Comparison of ENCODE assay signal across 17 cellular contexts in the genomic region with DNA sequence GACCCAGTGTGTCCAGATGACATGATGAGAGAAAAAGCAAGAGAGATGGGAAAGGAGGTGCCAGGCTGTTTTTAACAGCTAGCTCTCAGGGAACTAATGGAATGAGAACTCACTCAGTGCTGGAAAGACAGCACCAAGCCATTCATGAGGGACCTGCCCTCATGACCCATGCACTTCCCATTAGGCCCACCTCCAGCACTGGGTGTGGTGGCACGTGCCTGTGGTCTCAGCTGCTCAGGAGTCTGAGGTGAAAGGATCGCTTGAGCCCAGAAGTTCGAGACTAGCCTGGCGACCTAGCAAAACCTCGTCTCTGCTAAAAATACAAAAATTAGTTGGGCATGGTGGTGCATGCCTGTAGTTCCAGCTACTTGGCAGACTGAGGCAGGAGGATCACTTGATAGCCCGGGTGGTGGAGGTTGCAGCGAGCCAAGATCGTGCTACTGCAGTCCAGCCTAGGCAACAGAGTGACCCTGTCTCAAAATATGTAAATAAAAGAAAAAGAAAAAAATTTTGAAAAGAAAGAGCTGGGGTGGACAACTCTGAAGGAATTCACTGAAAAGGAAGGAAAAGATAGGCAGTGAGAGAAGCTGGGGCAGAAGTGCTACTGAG. TPM values are rescaled to one million over a fixed set of nuclear protein-coding genes. Genes with fewer than 3 reads are reported as not detected.
DNase-seq lines count a peak whose midpoint lies in the region; ATAC-seq and TF ChIP-seq lines count a peak whose summit lies in the region.
"Had no signal": no experiment of that assay in that cellular context is flagged by ENCODE, and none has a peak within 500 bp of the region (broad histone marks: within the 10 kb centered on the region; RNA-seq: fewer than 3 reads in every experiment).

No MANE protein-coding gene starts in this region.

- H4K20me1 ChIP-seq in H9 (ENCODE audit: control insufficient read depth, insufficient read depth, insufficient read length): no peaks in the 10 kb centered on the region

- H3K56ac ChIP-seq in H9 (ENCODE audit: insufficient read length, low read depth, low read length): no peak overlapping the region

- H3K4me3 Mint-ChIP-seq in H9: no peak overlapping the region
- H3K4me3 Mint-ChIP-seq in WTC11: no peak overlapping the region
- H3K4me3 Mint-ChIP-seq: B cell, neural crest cell, T-cell had no signal

- ATAC-seq in WTC11: peak; percentile 27; the same call in 1 of the 2 replicates
- ATAC-seq in heart left ventricle: peak in 3 of 4 donors; percentile 28 to 40 (median 32)
- no peak for ATAC-seq in GM21576 (IDR thresholded peaks at IDR 0.05; ENCODE audit: unreplicated experiment)
- ATAC-seq: T-cell had no signal

- no CpG with 5 or more reads among the region's 8 CpGs for WGBS in H9 (ENCODE audit: extremely low coverage, insufficient read length, low lambda C conversion rate)
- 30 to 35% (median 34%) methylated on average over 8 of the region's 8 CpGs for WGBS in heart left ventricle, 4 donors
- WGBS in ovary, 3 donors: 9 to 12% (median 10%) methylated on average over 8 of the region's 8 CpGs

- CTCF ChIA-PET in WTC11 (lab: Charles Lee): no interaction called here

- H3K27ac Mint-ChIP-seq in H9 (peak overlapping the region; percentile 21 to 54 (median 37); a peak in 4 of 7 replicates), WTC11 (peak overlapping the region; percentile 93)
- H3K27ac Mint-ChIP-seq: B cell had no signal

- H3K4me3 ChIP-seq in heart left ventricle: no peak overlapping the region
- no peak overlapping the region for H3K4me3 ChIP-seq in ovary
- H3K4me3 ChIP-seq: cardiac muscle cell had no signal

- H4K5ac ChIP-seq in H9 (ENCODE audit: insufficient read length, low read depth, low read length): no peak overlapping the region

- H3K9me3 Mint-ChIP-seq in H9 (no peaks in the 10 kb centered on the region), WTC11 (no peaks in the 10 kb centered on the region)
- H3K9me3 Mint-ChIP-seq: neural crest cell, T-cell had no signal

- intact Hi-C loops in heart left ventricle (cut with DNase I) (no loop called here), posterior vena cava (cut with DNase I) (no loop called here), ovary (cut with DNase I) (no loop called here)

- no peak overlapping the region for H2BK15ac ChIP-seq in H9 (ENCODE audit: low read depth, low read length)

- H3K36me3 ChIP-seq in heart left ventricle: no peaks in the 10 kb centered on the region
- H3K36me3 ChIP-seq in ovary: no peaks in the 10 kb centered on the region
- H3K36me3 ChIP-seq: cardiac muscle cell had no signal

- no peaks in the 10 kb centered on the region for H3K23me2 ChIP-seq in H9 (ENCODE audit: insufficient read length, low read depth, low read length, poor library complexity, severe bottlenecking)

- DNase-seq in H9: no peak
- no peak for DNase-seq in WTC11 (ENCODE audit: low spot score)
- no peak for DNase-seq in heart left ventricle
- DNase-seq in posterior vena cava (ENCODE audit: low spot score): peak; percentile 80
- DNase-seq in ovary: no peak
- DNase-seq in GM19240 (ENCODE audit: insufficient read length, low spot score): no peak
- DNase-seq in Ammon's horn (ENCODE audit: low spot score): no peak
- DNase-seq: amygdala, midbrain, NCI-H1048, NCI-H1930, NCI-H226, T-cell had no signal

- no peaks in the 10 kb centered on the region; the same call in 1 of the 2 replicates for H3K4me1 ChIP-seq in H9 (ENCODE audit: insufficient read depth, low read length)
- H3K4me1 ChIP-seq in heart left ventricle: peaks cover 12 to 79% (median 64%) of the 10 kb centered on the region in 12 donors
- peaks cover 32% of the 10 kb centered on the region for H3K4me1 ChIP-seq in ovary (ENCODE audit: insufficient read depth)

- H3K79me2 ChIP-seq in H9 (ENCODE audit: insufficient read depth, low read length): peaks cover 20% of the 10 kb centered on the region; the same call in 1 of the 2 replicates

- H2BK12ac ChIP-seq in H9 (ENCODE audit: insufficient read length, low read depth, low read length): no peak overlapping the region

- H3K9me3 ChIP-seq in H9 (ENCODE audit: control insufficient read depth, low read depth, low read length): no peaks in the 10 kb centered on the region
- no peaks in the 10 kb centered on the region for H3K9me3 ChIP-seq in heart left ventricle
- no peaks in the 10 kb centered on the region for H3K9me3 ChIP-seq in ovary

- H3K14ac ChIP-seq in H9 (ENCODE audit: insufficient read depth, low read length): no peak overlapping the region

- H3T11ph ChIP-seq in H9 (ENCODE audit: low read length): no peak overlapping the region

- peaks cover 37 to 40% of the 10 kb centered on the region in 2 experiments for H3K4me1 Mint-ChIP-seq in H9
- peaks cover 55% of the 10 kb centered on the region for H3K4me1 Mint-ChIP-seq in WTC11

- no peak overlapping the region for H4K8ac ChIP-seq in H9 (replicated peaks; ENCODE audit: insufficient read length, low read depth, low read length)

- no peak overlapping the region for H3K18ac ChIP-seq in H9 (ENCODE audit: insufficient read length, low read depth, low read length)

- TF ChIP-seq POLR2A in heart left ventricle (IDR thresholded peaks at IDR 0.05) (no peak), ovary (IDR thresholded peaks at IDR 0.05) (no peak)

- H3K9ac ChIP-seq in H9 (ENCODE audit: extremely low read depth, insufficient read length, low read length): no peak overlapping the region

- H2AK5ac ChIP-seq in H9 (ENCODE audit: insufficient read length, low read length): no peak overlapping the region

- TF ChIP-seq CTCF in H9 (conservative IDR thresholded peaks at IDR 0.05) (no peak), WTC11 (IDR thresholded peaks at IDR 0.05) (no peak), heart left ventricle (IDR thresholded peaks at IDR 0.05) (no peak), ovary (IDR thresholded peaks at IDR 0.05) (no peak)

- H3K27ac ChIP-seq in H9 (ENCODE audit: insufficient read length, low read depth, low read length): no peak overlapping the region
- no peak overlapping the region for H3K27ac ChIP-seq in heart left ventricle
- H3K27ac ChIP-seq in ovary: no peak overlapping the region
- H3K27ac ChIP-seq: cardiac muscle cell had no signal

- no peak overlapping the region for H3K4ac ChIP-seq in H9 (ENCODE audit: low read depth, low read length)

- no peak overlapping the region for H2BK120ac ChIP-seq in H9 (ENCODE audit: low read depth, low read length, poor library complexity, severe bottlenecking)

- no peaks in the 10 kb centered on the region for H3K27me3 ChIP-seq in H9 (ENCODE audit: insufficient read depth, low read length)
- no peaks in the 10 kb centered on the region for H3K27me3 ChIP-seq in heart left ventricle
- no peaks in the 10 kb centered on the region for H3K27me3 ChIP-seq in ovary
- H3K27me3 ChIP-seq: cardiac muscle cell had no signal

- no peak overlapping the region for H3K23ac ChIP-seq in H9 (ENCODE audit: insufficient read length, low read depth, low read length)

- peaks cover 9% of the 10 kb centered on the region for H3K79me1 ChIP-seq in H9 (ENCODE audit: insufficient read depth, low read depth, low read length, poor library complexity, severe bottlenecking)

- no peak overlapping the region for H2BK20ac ChIP-seq in H9 (ENCODE audit: low read depth, low read length, poor library complexity, severe bottlenecking)

- POLR2A ChIA-PET in WTC11 (lab: Charles Lee): interaction anchor here (1.0 kb wide), 1 partner anchor 51 kb away, joined by 4 read pairs; no protein-coding TSS in a partner anchor

- H3K4me2 ChIP-seq in H9 (ENCODE audit: insufficient read depth, insufficient read length, low read length): no peak overlapping the region

- H4K91ac ChIP-seq in H9 (ENCODE audit: insufficient read length, low read depth, low read length): no peak overlapping the region

- H3K27me3 Mint-ChIP-seq in H9 (ENCODE audit: low read depth) (no peaks in the 10 kb centered on the region), WTC11 (ENCODE audit: low read depth) (no peaks in the 10 kb centered on the region)
- H3K27me3 Mint-ChIP-seq: B cell, T-cell had no signal

- no peak overlapping the region for H2BK5ac ChIP-seq in H9 (ENCODE audit: insufficient read length, low read length)

- H2AFZ ChIP-seq in H9 (ENCODE audit: low read length): no peak overlapping the region

- H3K36me3 Mint-ChIP-seq in H9 (ENCODE audit: insufficient read depth in 1 of 3, low read depth in 3 of 3) (no peaks in the 10 kb centered on the region), WTC11 (no peaks in the 10 kb centered on the region)

- no peak for TF ChIP-seq EP300 in ovary (IDR thresholded peaks at IDR 0.05)

TF ChIP-seq in WTC11, 78 proteins besides CTCF, POLR2A, EP300 and RAD21 (continues in another document):
- TF ChIP-seq, protein P1, sequence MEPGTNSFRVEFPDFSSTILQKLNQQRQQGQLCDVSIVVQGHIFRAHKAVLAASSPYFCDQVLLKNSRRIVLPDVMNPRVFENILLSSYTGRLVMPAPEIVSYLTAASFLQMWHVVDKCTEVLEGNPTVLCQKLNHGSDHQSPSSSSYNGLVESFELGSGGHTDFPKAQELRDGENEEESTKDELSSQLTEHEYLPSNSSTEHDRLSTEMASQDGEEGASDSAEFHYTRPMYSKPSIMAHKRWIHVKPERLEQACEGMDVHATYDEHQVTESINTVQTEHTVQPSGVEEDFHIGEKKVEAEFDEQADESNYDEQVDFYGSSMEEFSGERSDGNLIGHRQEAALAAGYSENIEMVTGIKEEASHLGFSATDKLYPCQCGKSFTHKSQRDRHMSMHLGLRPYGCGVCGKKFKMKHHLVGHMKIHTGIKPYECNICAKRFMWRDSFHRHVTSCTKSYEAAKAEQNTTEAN (CRISPR knock-in tag; IDR thresholded peaks at IDR 0.05): no peak
- TF ChIP-seq CREM (CRISPR knock-in tag; IDR thresholded peaks at IDR 0.05) (no peak), ZNF671 (CRISPR knock-in tag; IDR thresholded peaks at IDR 0.05) (no peak)
- TF ChIP-seq, protein P2, sequence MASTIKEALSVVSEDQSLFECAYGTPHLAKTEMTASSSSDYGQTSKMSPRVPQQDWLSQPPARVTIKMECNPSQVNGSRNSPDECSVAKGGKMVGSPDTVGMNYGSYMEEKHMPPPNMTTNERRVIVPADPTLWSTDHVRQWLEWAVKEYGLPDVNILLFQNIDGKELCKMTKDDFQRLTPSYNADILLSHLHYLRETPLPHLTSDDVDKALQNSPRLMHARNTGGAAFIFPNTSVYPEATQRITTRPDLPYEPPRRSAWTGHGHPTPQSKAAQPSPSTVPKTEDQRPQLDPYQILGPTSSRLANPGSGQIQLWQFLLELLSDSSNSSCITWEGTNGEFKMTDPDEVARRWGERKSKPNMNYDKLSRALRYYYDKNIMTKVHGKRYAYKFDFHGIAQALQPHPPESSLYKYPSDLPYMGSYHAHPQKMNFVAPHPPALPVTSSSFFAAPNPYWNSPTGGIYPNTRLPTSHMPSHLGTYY (CRISPR knock-in tag; IDR thresholded peaks at IDR 0.05): no peak

RNA-seq across cellular contexts. Expression of a gene that starts 50.9 kb away (rescaled TPM):
- total RNA-seq in H9 (2021) (35.9 and 36.9 TPM in 2 replicates), WTC11 (2021) (24.4 to 28.1 TPM (median 24.6 TPM) in 3 replicates), heart left ventricle (10 to 100 TPM; 12.6 to 21.0 (median 17.3) TPM), posterior vena cava (10 to 100 TPM; 18.6 to 20.3 TPM), ovary (10 to 100 TPM; 18.5 to 39.1 (median 29.4) TPM)
- polyA plus RNA-seq in heart left ventricle (10 to 100 TPM in 1 of 2 donors, 1 to 10 TPM in 1; 9.7 to 10.6 TPM), ovary (10 to 100 TPM; 16.0 to 18.9 TPM)
